8 cellular contexts compared by ENCODE assay signal in genomic region chr3:149906036-149906435, GRCh38.
"Had no signal": no experiment of that assay in that cellular context is flagged by ENCODE, and none has a peak within 500 bp of the region (broad histone marks: within the 10 kb centered on the region; RNA-seq: fewer than 3 reads in every experiment).

No MANE protein-coding gene starts in this region.

- H3K4me3 ChIP-seq: GM23338 had no signal

- DNase-seq: H9, HCEC 1CT, KBM-7 had no signal

- H2AFZ ChIP-seq: GM23338 had no signal

- H3K27ac ChIP-seq: KMS-11 had no signal

- H3K9ac ChIP-seq: KMS-11 had no signal

- H3K4me2 ChIP-seq: GM23338, KMS-11 had no signal

- ATAC-seq: GM23338 had no signal

- FAIRE-seq: H1, H54, HTR-8/SVneo had no signal
